Comparison of ENCODE assay signal across 27 cellular contexts in genomic region chr16:1606774-1607173, GRCh38.
"Had no signal": no experiment of that assay in that cellular context is flagged by ENCODE, and none has a peak within 500 bp of the region (broad histone marks: within the 10 kb centered on the region; RNA-seq: fewer than 3 reads in every experiment).

No MANE protein-coding gene starts in this region.

- H3K9me3 ChIP-seq: ascending aorta, body of pancreas, MG63, Peyer's patch, SJSA1 had no signal

- H3K36me3 ChIP-seq: SJSA1 had no signal

- H3K27me3 Mint-ChIP-seq: activated CD4-positive, alpha-beta T cell treated with anti-CD3 and anti-CD28 coated beads, Interleukin-2, amount 10 ng/mL, durations not matched to agents 24 days and 14 days; activated CD8-positive, alpha-beta memory T cell treated with anti-CD3 and anti-CD28 coated beads, Interleukin-2, amount 10 ng/mL, durations not matched to agents 7 days and 5 days; activated T-cell treated with anti-CD3 and anti-CD28 coated beads, Interleukin-2, amount 50 U/mL, for 24 hours had no signal

- H3K36me3 Mint-ChIP-seq: activated CD8-positive, alpha-beta memory T cell treated with anti-CD3 and anti-CD28 coated beads, Interleukin-2, amount 10 ng/mL, durations not matched to agents 7 days and 5 days had no signal

- DNase-seq: activated CD4-positive, alpha-beta T cell treated with anti-CD3 and anti-CD28 coated beads, Interleukin-2, amount 10 ng/mL, durations not matched to agents 24 days and 14 days; activated CD4-positive, alpha-beta T cell treated with anti-CD3 and anti-CD28 coated beads, Interleukin-2, amount 50 U/mL, for 48 hours; activated CD4-positive, CD25-positive, alpha-beta regulatory T cell treated with anti-CD3 and anti-CD28 coated beads, Interleukin-2, amount 50 U/mL, for 72 hours; activated CD8-positive, alpha-beta memory T cell treated with anti-CD3 and anti-CD28 coated beads, Interleukin-2, amount 10 ng/mL, durations not matched to agents 7 days and 5 days; activated effector memory CD4-positive, alpha-beta T cell treated with Interleukin-2 at 50 U/mL for 16 hours; activated naive CD4-positive, alpha-beta T cell; activated naive CD8-positive, alpha-beta T cell treated with anti-CD3 and anti-CD28 coated beads, Interleukin-2, amount 50 U/mL, for 24 hours; activated T-cell treated with anti-CD3 and anti-CD28 coated beads, Interleukin-2, amount 50 U/mL, for 24 hours; amniotic stem cell; body of pancreas; cerebellar nuclear complex; MG63; MV-4-11; NCI-H1092 treated with DMSO at 0.1 percent for 48 hours; NCI-H1436; NCI-H1694 treated with DMSO at 0.1 percent for 48 hours; NCI-H2029 treated with DMSO at 0.1 percent for 48 hours; NCI-H524; Peyer's patch; SHP77; SW 1271 had no signal

- H3K4me3 ChIP-seq: ascending aorta, body of pancreas, cardiac muscle cell, MG63, Peyer's patch, SJSA1 had no signal

- H3K27ac Mint-ChIP-seq: activated CD4-positive, alpha-beta T cell treated with anti-CD3 and anti-CD28 coated beads, Interleukin-2, amount 10 ng/mL, durations not matched to agents 24 days and 14 days; activated CD8-positive, alpha-beta memory T cell treated with anti-CD3 and anti-CD28 coated beads, Interleukin-2, amount 10 ng/mL, durations not matched to agents 7 days and 5 days; activated naive CD4-positive, alpha-beta T cell treated with anti-CD3 and anti-CD28 coated beads, Interleukin-2, amount 50 U/mL, for 72 hours; activated naive CD8-positive, alpha-beta T cell treated with anti-CD3 and anti-CD28 coated beads, Interleukin-2, amount 50 U/mL, for 24 hours; activated T-cell treated with anti-CD3 and anti-CD28 coated beads, Interleukin-2, amount 50 U/mL, for 24 hours; activated T-helper 1 cell treated with anti-CD3 and anti-CD28 coated beads, Interleukin-12 subunit alpha, Interleukin-12 subunit beta, Interleukin-2, Interleukin-4 antibody, amounts not matched to agents 30 ng/mL and 10 ng/mL and 1 ng/mL, durations not matched to agents 14 hours and 24 hours and 36 hours had no signal

- H3K27me3 ChIP-seq: ascending aorta, body of pancreas, cardiac muscle cell, MG63, Peyer's patch, SJSA1 had no signal

- H3K27ac ChIP-seq: ascending aorta, body of pancreas, cardiac muscle cell, Peyer's patch, SJSA1 had no signal

- H3K4me3 Mint-ChIP-seq: activated CD4-positive, alpha-beta T cell treated with anti-CD3 and anti-CD28 coated beads, Interleukin-2, amount 10 ng/mL, durations not matched to agents 24 days and 14 days; activated CD8-positive, alpha-beta memory T cell treated with anti-CD3 and anti-CD28 coated beads, Interleukin-2, amount 10 ng/mL, durations not matched to agents 7 days and 5 days; activated naive CD8-positive, alpha-beta T cell treated with anti-CD3 and anti-CD28 coated beads, Interleukin-2, amount 50 U/mL, for 24 hours; activated T-cell treated with anti-CD3 and anti-CD28 coated beads, Interleukin-2, amount 50 U/mL, for 24 hours; activated T-helper 1 cell treated with anti-CD3 and anti-CD28 coated beads, Interleukin-12 subunit alpha, Interleukin-12 subunit beta, Interleukin-2, Interleukin-4 antibody, amounts not matched to agents 30 ng/mL and 10 ng/mL and 1 ng/mL, durations not matched to agents 14 hours and 24 hours and 36 hours had no signal

- ATAC-seq: activated CD8-positive, alpha-beta memory T cell treated with anti-CD3 and anti-CD28 coated beads, Interleukin-2, amount 10 ng/mL, durations not matched to agents 7 days and 5 days; activated naive CD4-positive, alpha-beta T cell treated with anti-CD3 and anti-CD28 coated beads, Interleukin-2, amount 50 U/mL, for 72 hours; activated naive CD8-positive, alpha-beta T cell treated with anti-CD3 and anti-CD28 coated beads, Interleukin-2, amount 50 U/mL, for 24 hours; body of pancreas; SK-N-SH treated with all-trans-retinoic acid at 6 μM for 48 hours had no signal

- H3K9me3 Mint-ChIP-seq: activated naive CD4-positive, alpha-beta T cell treated with anti-CD3 and anti-CD28 coated beads, Interleukin-2, amount 50 U/mL, for 72 hours; activated T-cell treated with anti-CD3 and anti-CD28 coated beads, Interleukin-2, amount 50 U/mL, for 24 hours had no signal
